In genomic region chr5:181207214-181207959, GRCh38 we compare ENCODE assay signal across 8 cellular contexts. TPM values are rescaled to one million over a fixed set of nuclear protein-coding genes. Genes with fewer than 3 reads are reported as not detected.
A peak's percentile ranks its signal among the peaks of the same experiment; 100 is the strongest.
DNase-seq lines count a peak whose midpoint lies in the region; ATAC-seq and TF ChIP-seq lines count a peak whose summit lies in the region.

No MANE protein-coding gene starts in this region.

- no peaks in the 10 kb centered on the region for H3K9me3 Mint-ChIP-seq in activated naive CD4-positive, alpha-beta T cell treated with anti-CD3 and anti-CD28 coated beads, Interleukin-2, amount 50 U/mL, for 24 hours

- ATAC-seq in GM21447 (IDR thresholded peaks at IDR 0.05; ENCODE audit: unreplicated experiment) = peak; percentile 38
- peak; percentile 46 for ATAC-seq in left ventricle myocardium superior
- ATAC-seq in sciatic nerve = peak; percentile 78

- no peak overlapping the region for H2AFZ ChIP-seq in OCI-LY1 (ENCODE audit: low read length)

- H3K9ac ChIP-seq in OCI-LY1 (ENCODE audit: low read length) = peak overlapping the region; percentile 65

- H3K4me1 ChIP-seq in OCI-LY1 (ENCODE audit: insufficient read depth, low read length, severe bottlenecking) = peaks cover 29% of the 10 kb centered on the region

- H3K27me3 ChIP-seq in OCI-LY1 (ENCODE audit: insufficient read depth, low read length) = no peaks in the 10 kb centered on the region

- intact Hi-C loops in left ventricle myocardium superior (cut with micrococcal nuclease) (no loop called here), sciatic nerve (cut with DNase I) (no loop called here)

- H3F3A ChIP-seq in OCI-LY1 (ENCODE audit: insufficient read depth, low read length) = no peaks in the 10 kb centered on the region

- H3K4me3 ChIP-seq in OCI-LY1 (ENCODE audit: low read depth, low read length, poor library complexity, severe bottlenecking) = peak overlapping the region; percentile 74

- H3K4me2 ChIP-seq in OCI-LY1 (ENCODE audit: low read length) = peak overlapping the region; percentile 89

- no peaks in the 10 kb centered on the region for H3K36me3 ChIP-seq in OCI-LY1 (ENCODE audit: insufficient read depth, low read length)

- peak overlapping the region; percentile 65 for H3K27ac ChIP-seq in OCI-LY1 (ENCODE audit: low read depth, low read length, poor library complexity, severe bottlenecking)

- peak; percentile 95 for DNase-seq in A172 (ENCODE audit: low spot score)
- DNase-seq in left ventricle myocardium superior = peak; percentile 86
- peak; percentile 87 for DNase-seq in sciatic nerve (ENCODE audit: low spot score)
- no peak for DNase-seq in HUDEP-2 (lab: John Stamatoyannopoulos, UW; ENCODE audit: unreplicated experiment in 76 of 76)
- no peak for DNase-seq in hippocampal formation (lab: John Stamatoyannopoulos, UW)

- peaks cover 46% of the 10 kb centered on the region for H3K4me1 Mint-ChIP-seq in activated naive CD4-positive, alpha-beta T cell treated with anti-CD3 and anti-CD28 coated beads, Interleukin-2, amount 50 U/mL, for 24 hours

- H3K36me3 Mint-ChIP-seq in activated naive CD4-positive, alpha-beta T cell treated with anti-CD3 and anti-CD28 coated beads, Interleukin-2, amount 50 U/mL, for 24 hours = peaks cover 5% of the 10 kb centered on the region

- no peaks in the 10 kb centered on the region for H3K9me2 ChIP-seq in OCI-LY1 (ENCODE audit: low read depth, low read length)

- H3K9me3 ChIP-seq in OCI-LY1 (ENCODE audit: low read length) = no peaks in the 10 kb centered on the region

- no peaks in the 10 kb centered on the region for H4K20me1 ChIP-seq in OCI-LY1 (ENCODE audit: insufficient read depth, low read length)

- peak overlapping the region; percentile 92 for H3K4me3 Mint-ChIP-seq in activated naive CD4-positive, alpha-beta T cell treated with anti-CD3 and anti-CD28 coated beads, Interleukin-2, amount 50 U/mL, for 24 hours

- TF ChIP-seq CTCF in OCI-LY1 (IDR thresholded peaks at IDR 0.05; ENCODE audit: low read length) = no peak

- H3K27ac Mint-ChIP-seq in activated naive CD4-positive, alpha-beta T cell treated with anti-CD3 and anti-CD28 coated beads, Interleukin-2, amount 50 U/mL, for 24 hours = peak overlapping the region; percentile 99

- no peaks in the 10 kb centered on the region for H3K79me2 ChIP-seq in OCI-LY1 (ENCODE audit: insufficient read depth, low read length)

- peaks cover 4% of the 10 kb centered on the region for H3K27me3 Mint-ChIP-seq in activated naive CD4-positive, alpha-beta T cell treated with anti-CD3 and anti-CD28 coated beads, Interleukin-2, amount 50 U/mL, for 24 hours

RNA-seq across cellular contexts. Expression of gene TRIM7, which starts 2.4 kb away (rescaled TPM):
- total RNA-seq in A172 (2014; rRNA removed; shearing (Covaris generic)) = 19.0 and 29.8 TPM in 2 replicates
- 20.0 TPM for total RNA-seq in left ventricle myocardium superior
- total RNA-seq in sciatic nerve = 3.2 TPM

RNA-seq across cellular contexts. Expression of gene TRIM41, which starts 15.7 kb away (rescaled TPM):
- 10.3 and 18.2 TPM in 2 replicates for total RNA-seq in A172 (2014; rRNA removed; shearing (Covaris generic))
- total RNA-seq in left ventricle myocardium superior (23.7 TPM), sciatic nerve (24.6 TPM)

RNA-seq across cellular contexts. Expression of gene RACK1, which starts 36.3 kb away (rescaled TPM):
- 2,696 and 2,799 TPM in 2 replicates for total RNA-seq in A172 (2014; rRNA removed; shearing (Covaris generic))
- 641 TPM for total RNA-seq in left ventricle myocardium superior
- total RNA-seq in sciatic nerve = 1,122 TPM

RNA-seq across cellular contexts. Expression of gene TRIM52, which starts 53.6 kb away (rescaled TPM):
- 8.5 and 13.2 TPM in 2 replicates for total RNA-seq in A172 (2014; rRNA removed; shearing (Covaris generic))
- 10.0 TPM for total RNA-seq in left ventricle myocardium superior
- 14.1 TPM for total RNA-seq in sciatic nerve

Comparison
In these comparisons a context has a peak if more than half of its experiments do, and no peak if none do; other contexts are left out.
1. DNase-seq: peak in A172 (single experiment), left ventricle myocardium superior (single experiment) and sciatic nerve (single experiment); none in HUDEP-2 (0 of 76) and hippocampal formation (0 of 2).
2. Peak in every context shown above with its lines, with median percentiles within 50 percentile points of each other: ATAC-seq.